18 cellular contexts compared by ENCODE assay signal in the genomic region with DNA sequence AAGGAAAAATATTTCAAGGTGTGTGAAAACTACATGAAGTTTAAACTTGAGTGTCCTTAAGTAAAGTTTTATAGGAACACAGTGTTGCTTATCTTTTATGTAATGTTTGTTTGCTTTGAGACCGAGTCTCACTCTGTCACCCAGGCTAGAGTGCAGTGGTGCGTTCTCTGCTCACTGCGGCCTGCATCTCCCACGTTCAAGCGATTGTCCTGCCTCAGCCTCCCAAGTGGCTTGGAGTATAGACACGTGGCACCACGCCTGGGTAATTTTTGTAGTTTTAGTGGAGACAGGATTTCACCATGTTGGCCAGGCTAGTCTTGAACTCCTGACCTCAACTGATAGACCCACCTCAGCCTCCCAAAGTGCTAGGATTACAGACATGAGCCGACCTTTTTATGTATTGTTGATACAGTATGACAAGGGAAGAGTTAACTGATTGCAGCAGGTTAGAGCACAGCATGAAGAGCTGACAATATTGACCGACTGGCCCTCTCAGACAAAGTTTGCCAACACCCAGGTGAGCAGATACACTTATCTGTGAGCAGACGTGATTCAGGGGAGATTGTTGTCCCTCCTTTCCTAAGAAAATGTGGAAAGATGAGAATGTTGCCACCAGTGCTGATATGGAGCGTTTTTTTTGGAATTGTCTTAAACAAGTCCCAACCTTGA.
"Had no signal": no experiment of that assay in that cellular context is flagged by ENCODE, and none has a peak within 500 bp of the region (broad histone marks: within the 10 kb centered on the region; RNA-seq: fewer than 3 reads in every experiment).

No MANE protein-coding gene starts in this region.

- H3K4me3 ChIP-seq: dorsolateral prefrontal cortex, esophagus muscularis mucosa, gastroesophageal sphincter, mucosa of descending colon, ovary, spleen, tibial nerve had no signal

- H3K4me1 ChIP-seq: esophagus muscularis mucosa, gastroesophageal sphincter, spleen, tibial nerve had no signal

- H3K27me3 ChIP-seq: dorsolateral prefrontal cortex, esophagus muscularis mucosa, gastroesophageal sphincter, ovary, spleen, tibial nerve had no signal

- H3K36me3 ChIP-seq: esophagus muscularis mucosa, gastroesophageal sphincter, ovary, spleen, tibial nerve had no signal

- DNase-seq: cortex of kidney; dorsolateral prefrontal cortex; effector memory CD4-positive, alpha-beta T cell; glutamatergic neuron; islet precursor cell; mucosa of descending colon; naive thymus-derived CD8-positive, alpha-beta T cell; ovary; right cardiac atrium; spleen; stimulated activated CD4-positive, alpha-beta T cell treated with anti-CD3 and anti-CD28 coated beads, Interleukin-15, amount 100 ng/mL, for 24 hours; stimulated activated CD4-positive, alpha-beta T cell treated with anti-CD3 and anti-CD28 coated beads, Interleukin-1b, Interleukin-23, amount 100 ng/mL, for 48 hours; stimulated activated CD4-positive, alpha-beta T cell treated with anti-CD3 and anti-CD28 coated beads, Interleukin-4, amount 100 ng/mL, for 24 hours had no signal

- H3K9me3 ChIP-seq: esophagus muscularis mucosa, gastroesophageal sphincter, mucosa of descending colon, ovary, spleen, tibial nerve had no signal

- H3K27ac ChIP-seq: dorsolateral prefrontal cortex, epithelial cell of prostate, esophagus muscularis mucosa, gastroesophageal sphincter, ovary, spleen, tibial nerve had no signal

- ATAC-seq: gastroesophageal sphincter; mucosa of descending colon; naive thymus-derived CD8-positive, alpha-beta T cell; right cardiac atrium; stimulated activated memory B cell treated with anti-CD40 and anti-IgM and Interleukin-4, amounts not matched to agents 10 μg/mL and 1 μg/mL and 100 μg/mL, for 72 hours had no signal
